24 cellular contexts compared by ENCODE assay signal in genomic region chr11:108242422-108242821, GRCh38. TPM values are rescaled to one million over a fixed set of nuclear protein-coding genes. Genes with fewer than 3 reads are reported as not detected.
DNase-seq lines count a peak whose midpoint lies in the region; ATAC-seq and TF ChIP-seq lines count a peak whose summit lies in the region.
"Had no signal": no experiment of that assay in that cellular context is flagged by ENCODE, and none has a peak within 500 bp of the region (broad histone marks: within the 10 kb centered on the region; RNA-seq: fewer than 3 reads in every experiment).

No MANE protein-coding gene starts in this region.

- ATAC-seq in activated T-cell treated with anti-CD3 and anti-CD28 coated beads, Interleukin-2, amount 50 U/mL, for 4 hours = no peak
- no peak for ATAC-seq in IMR-90 (ENCODE audit: low read depth)
- ATAC-seq: left lobe of liver, psoas muscle had no signal

- no peak overlapping the region for H3K14ac ChIP-seq in IMR-90 (replicated peaks; ENCODE audit: low read depth, low read length)

- peak overlapping the region; percentile 50 for H3K4me3 Mint-ChIP-seq in activated T-cell treated with anti-CD3 and anti-CD28 coated beads, Interleukin-2, amount 50 U/mL, for 4 hours
- H3K4me3 Mint-ChIP-seq in activated naive CD8-positive, alpha-beta T cell treated with anti-CD3 and anti-CD28 coated beads for 36 hours = no peak overlapping the region

- no peak overlapping the region for H4K91ac ChIP-seq in IMR-90 (ENCODE audit: insufficient read depth, low read depth, low read length)

- WGBS in IMR-90 (ENCODE audit: extremely low coverage in 2 of 2, insufficient read length in 1 of 2), 2 experiments = no CpG with 5 or more reads among the region's 2 CpGs
- 96 to 100% (median 98%) methylated on average over 2 of the region's 2 CpGs for WGBS in spleen, 5 donors

- no peak overlapping the region for H2BK20ac ChIP-seq in IMR-90 (ENCODE audit: low read depth, low read length)

- no peak overlapping the region for H2BK120ac ChIP-seq in IMR-90 (ENCODE audit: low read depth, low read length)

- POLR2A ChIA-PET in IMR-90 (lab: Charles Lee; ENCODE audit: unreplicated experiment) = no interaction called here

- H3K4ac ChIP-seq in IMR-90 (ENCODE audit: low read depth, low read length) = no peak overlapping the region

- H3K56ac ChIP-seq in IMR-90 (ENCODE audit: extremely low read depth, insufficient read depth, low read length) = no peak overlapping the region

- H2BK15ac ChIP-seq in IMR-90 (ENCODE audit: low read depth, low read length) = no peak overlapping the region

- no peaks in the 10 kb centered on the region for H4K20me1 ChIP-seq in IMR-90 (ENCODE audit: insufficient read depth, low read length)

- no peak overlapping the region for H2AK5ac ChIP-seq in IMR-90 (ENCODE audit: low read depth, low read length)

- H3K27ac ChIP-seq in IMR-90 (ENCODE audit: insufficient read depth, low read length) (no peak overlapping the region), spleen (peak overlapping the region in 5 of 8 donors; percentile 15 to 68 (median 35))
- H3K27ac ChIP-seq: HL-60, psoas muscle, sigmoid colon, stomach, thyroid gland had no signal

- H2BK5ac ChIP-seq in IMR-90 (ENCODE audit: low read depth, low read length, poor library complexity, severe bottlenecking) = no peak overlapping the region

- dilution Hi-C loops in IMR-90 (cut with HindIII; ENCODE audit: low sequenced_read_pairs, unreplicated experiment) = no loop called here

- H3K27me3 Mint-ChIP-seq in activated T-cell treated with anti-CD3 and anti-CD28 coated beads, Interleukin-2, amount 50 U/mL, for 4 hours (ENCODE audit: low read depth) = no peaks in the 10 kb centered on the region
- H3K27me3 Mint-ChIP-seq in activated naive CD8-positive, alpha-beta T cell treated with anti-CD3 and anti-CD28 coated beads for 36 hours = no peaks in the 10 kb centered on the region

- CTCF ChIA-PET in IMR-90 (lab: Yijun Ruan, JAX) = interaction anchor here (0.5 kb wide), 1 partner anchor 302 kb away, joined by 4 read pairs; no protein-coding TSS in a partner anchor

- H3K36me3 ChIP-seq in IMR-90 (ENCODE audit: control insufficient read depth, insufficient read depth, low read length) (peaks cover 10% of the 10 kb centered on the region; the same call in 1 of the 2 replicates), spleen (peaks cover 0 to 96% (median 30%) of the 10 kb centered on the region in 6 donors)

- DNase-seq in activated T-cell treated with anti-CD3 and anti-CD28 coated beads, Interleukin-2, amount 50 U/mL, for 4 hours = no peak
- DNase-seq in activated T-cell treated with anti-CD3 and anti-CD28 coated beads for 4 hours = no peak
- DNase-seq in IMR-90 = no peak
- no peak for DNase-seq in activated naive CD8-positive, alpha-beta T cell treated with anti-CD3 and anti-CD28 coated beads for 36 hours
- DNase-seq in spleen = no peak
- no peak for DNase-seq in NCI-H345 (lab: John Stamatoyannopoulos, UW)
- DNase-seq in RKO (ENCODE audit: low spot score) = no peak
- DNase-seq: activated CD4-positive, alpha-beta T cell treated with anti-CD3 and anti-CD28 coated beads, Interleukin-2, amount 50 U/mL, for 1 hour; BE2C; Caco-2; dermis blood vessel endothelial cell; mesenchymal stem cell; NCI-H1436; NCI-H2081 treated with DMSO at 0.1 percent for 48 hours; NCI-H226; NCI-H774; nucleus accumbens; psoas muscle; sigmoid colon; SK-N-SH; stomach; thyroid gland had no signal

- peak overlapping the region; percentile 85 for H3K27ac Mint-ChIP-seq in activated naive CD8-positive, alpha-beta T cell treated with anti-CD3 and anti-CD28 coated beads for 36 hours

- 0 out of 4 replicates have a peak, but pooled peaks cover 0 to 2% of the 10 kb centered on the region in 2 experiments for H3K79me1 ChIP-seq in IMR-90 (ENCODE audit: low read depth in 1 of 2, low read length in 2 of 2)

- H3K4me3 ChIP-seq in IMR-90 (ENCODE audit: insufficient read depth, low read depth, low read length) (no peak overlapping the region), spleen (no peak overlapping the region)
- H3K4me3 ChIP-seq: psoas muscle, sigmoid colon, stomach, thyroid gland had no signal

- no peak overlapping the region for H3K4me2 ChIP-seq in IMR-90 (ENCODE audit: low read depth, low read length)
- H3K4me2 ChIP-seq: SK-N-SH had no signal

- in situ Hi-C loops in IMR-90 (cut with MboI; ENCODE audit: low sequenced_read_pairs) = no loop called here

- H3K36me3 Mint-ChIP-seq in activated T-cell treated with anti-CD3 and anti-CD28 coated beads, Interleukin-2, amount 50 U/mL, for 4 hours (ENCODE audit: insufficient read depth) = peaks cover 17% of the 10 kb centered on the region
- peaks cover 60% of the 10 kb centered on the region for H3K36me3 Mint-ChIP-seq in activated naive CD8-positive, alpha-beta T cell treated with anti-CD3 and anti-CD28 coated beads for 36 hours

- TSS peak; percentile 18 for BruUV-seq in IMR-90 (replicated peaks; lab: Mats Ljungman, UMichigan)

- H3K4me1 ChIP-seq in IMR-90 (ENCODE audit: control insufficient read depth, insufficient read depth, low read length) = no peaks in the 10 kb centered on the region
- H3K4me1 ChIP-seq in spleen = peaks cover 0 to 83% (median 35%) of the 10 kb centered on the region in 6 donors
- H3K4me1 ChIP-seq: BE2C, Caco-2, psoas muscle, sigmoid colon, stomach, thyroid gland had no signal

- H4K5ac ChIP-seq in IMR-90 (ENCODE audit: low read depth, low read length) = no peak overlapping the region

- H3K9me3 ChIP-seq in IMR-90 (ENCODE audit: control insufficient read depth, insufficient read depth, low read length) (no peaks in the 10 kb centered on the region), spleen (no peaks in the 10 kb centered on the region)
- H3K9me3 ChIP-seq: BE2C, Caco-2, psoas muscle, sigmoid colon, SK-N-SH, stomach, thyroid gland had no signal

- intact Hi-C loops in IMR-90 (cut with micrococcal nuclease) = no loop called here
- intact Hi-C loops in spleen (cut with DNase I; ENCODE audit: low total_unique reads) = no loop called here

- H2AFZ ChIP-seq in IMR-90 (replicated peaks; ENCODE audit: low read length, poor library complexity) = no peak overlapping the region

- H3K9me3 Mint-ChIP-seq in activated T-cell treated with anti-CD3 and anti-CD28 coated beads, Interleukin-2, amount 50 U/mL, for 4 hours = no peaks in the 10 kb centered on the region
- no peaks in the 10 kb centered on the region for H3K9me3 Mint-ChIP-seq in activated naive CD8-positive, alpha-beta T cell treated with anti-CD3 and anti-CD28 coated beads for 36 hours

- H3K9ac ChIP-seq in IMR-90 (ENCODE audit: low read depth, low read length) = no peak overlapping the region
- H3K9ac ChIP-seq: SK-N-SH had no signal

- H4K8ac ChIP-seq in IMR-90 (ENCODE audit: low read depth in 2 of 2, low read length in 2 of 2) = no peak overlapping the region

- H3K4me1 Mint-ChIP-seq in activated T-cell treated with anti-CD3 and anti-CD28 coated beads, Interleukin-2, amount 50 U/mL, for 4 hours (ENCODE audit: low read depth) = peaks cover 74% of the 10 kb centered on the region
- H3K4me1 Mint-ChIP-seq in activated naive CD8-positive, alpha-beta T cell treated with anti-CD3 and anti-CD28 coated beads for 36 hours = peaks cover 65% of the 10 kb centered on the region

- H3K18ac ChIP-seq in IMR-90 (ENCODE audit: low read depth, low read length) = no peak overlapping the region

- H3K9me1 ChIP-seq in IMR-90 (ENCODE audit: insufficient read depth, low read length) = no peaks in the 10 kb centered on the region

- TF ChIP-seq CTCF in IMR-90 (conservative IDR thresholded peaks at IDR 0.05; ENCODE audit: low read depth, low read length) (no peak), spleen (IDR thresholded peaks at IDR 0.05 in 8 of 11, conservative IDR thresholded peaks at IDR 0.05 in 3 of 11) (no peak)

- TF ChIP-seq RAD21 in IMR-90 (IDR thresholded peaks at IDR 0.05; ENCODE audit: low read length) = no peak

- H3K27me3 ChIP-seq in IMR-90 (ENCODE audit: control insufficient read depth, insufficient read depth, low read length) = no peaks in the 10 kb centered on the region
- no peaks in the 10 kb centered on the region for H3K27me3 ChIP-seq in spleen (replicated peaks in 1 of 7)
- H3K27me3 ChIP-seq: BE2C, sigmoid colon, stomach, thyroid gland had no signal

- no peak overlapping the region for H2AK9ac ChIP-seq in IMR-90 (replicated peaks; ENCODE audit: low read depth, low read length, poor library complexity)

- no peak for TF ChIP-seq POLR2A in IMR-90 (IDR thresholded peaks at IDR 0.05; ENCODE audit: low read depth, low read length)
- TF ChIP-seq POLR2A in spleen (IDR thresholded peaks at IDR 0.05) = no peak

- H3K23ac ChIP-seq in IMR-90 (ENCODE audit: low read depth, low read length) = no peak overlapping the region

TF ChIP-seq in IMR-90, 13 proteins besides CTCF, POLR2A, EP300 and RAD21 (continues in another document):
- TF ChIP-seq, protein P1, sequence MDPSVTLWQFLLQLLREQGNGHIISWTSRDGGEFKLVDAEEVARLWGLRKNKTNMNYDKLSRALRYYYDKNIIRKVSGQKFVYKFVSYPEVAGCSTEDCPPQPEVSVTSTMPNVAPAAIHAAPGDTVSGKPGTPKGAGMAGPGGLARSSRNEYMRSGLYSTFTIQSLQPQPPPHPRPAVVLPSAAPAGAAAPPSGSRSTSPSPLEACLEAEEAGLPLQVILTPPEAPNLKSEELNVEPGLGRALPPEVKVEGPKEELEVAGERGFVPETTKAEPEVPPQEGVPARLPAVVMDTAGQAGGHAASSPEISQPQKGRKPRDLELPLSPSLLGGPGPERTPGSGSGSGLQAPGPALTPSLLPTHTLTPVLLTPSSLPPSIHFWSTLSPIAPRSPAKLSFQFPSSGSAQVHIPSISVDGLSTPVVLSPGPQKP (IDR thresholded peaks at IDR 0.05; ENCODE audit: borderline replicate concordance, low read depth, low read length) = no peak
- TF ChIP-seq MAZ (IDR thresholded peaks at IDR 0.05; ENCODE audit: borderline replicate concordance, low read depth, low read length) = no peak

RNA-seq across cellular contexts. Expression of gene ATM, which starts 19.6 kb away (rescaled TPM):
- total RNA-seq in activated T-cell treated with anti-CD3 and anti-CD28 coated beads, Interleukin-2, amount 50 U/mL, for 4 hours = 10 to 100 TPM; 21.0 to 26.8 (median 23.5) TPM
- total RNA-seq in IMR-90 (2012; rRNA removed) (30.6 and 54.4 TPM in 2 replicates), spleen (100 to 1,000 TPM; 186 to 408 (median 235) TPM)
- polyA plus RNA-seq in IMR-90 (2012; rRNA removed) (12.8 and 18.1 TPM in 2 replicates), spleen (10 to 100 TPM; 33.1 to 54.3 (median 37.6) TPM)
- polyA plus RNA-seq in IMR-90 (2012; cell fraction: cytosol; rRNA removed) = 1.1 and 2.8 TPM in 2 replicates
- 5.6 and 46.3 TPM in 2 replicates for polyA plus RNA-seq in IMR-90 (2012; cell fraction: nucleus; rRNA removed; ENCODE audit: low replicate concordance)
- 10 to 100 TPM; 65.6 to 65.7 TPM for total RNA-seq in activated naive CD8-positive, alpha-beta T cell treated with anti-CD3 and anti-CD28 coated beads for 36 hours

RNA-seq across cellular contexts. Expression of gene NPAT, which starts 20.0 kb away (rescaled TPM):
- 10 to 100 TPM; 23.2 to 24.7 (median 24.4) TPM for total RNA-seq in activated T-cell treated with anti-CD3 and anti-CD28 coated beads, Interleukin-2, amount 50 U/mL, for 4 hours
- 10.6 and 13.3 TPM in 2 replicates for total RNA-seq in IMR-90 (2012; rRNA removed)
- 2.8 and 3.1 TPM in 2 replicates for polyA plus RNA-seq in IMR-90 (2012; rRNA removed)
- 0.54 and 0.68 TPM in 2 replicates for polyA plus RNA-seq in IMR-90 (2012; cell fraction: cytosol; rRNA removed)
- 0.60 and 4.7 TPM in 2 replicates for polyA plus RNA-seq in IMR-90 (2012; cell fraction: nucleus; rRNA removed; ENCODE audit: low replicate concordance)
- total RNA-seq in activated naive CD8-positive, alpha-beta T cell treated with anti-CD3 and anti-CD28 coated beads for 36 hours = 10 to 100 TPM; 40.4 to 42.5 TPM
- 10 to 100 TPM; 24.2 to 40.8 (median 29.6) TPM for total RNA-seq in spleen
- polyA plus RNA-seq in spleen = 1 to 10 TPM; 4.5 to 4.9 (median 4.5) TPM
